7 cellular contexts compared by ENCODE assay signal in genomic region chr3:29335438-29335837, GRCh38. TPM values are rescaled to one million over a fixed set of nuclear protein-coding genes. Genes with fewer than 3 reads are reported as not detected.
DNase-seq lines count a peak whose midpoint lies in the region; FAIRE-seq and TF ChIP-seq lines count a peak whose summit lies in the region.

No MANE protein-coding gene starts in this region.

- DNase-seq in HK-2 (ENCODE audit: unreplicated experiment) (peak; percentile 74), RCC 7860 (ENCODE audit: low spot score) (peak; percentile 94), fibroblast of mammary gland (ENCODE audit: low read depth) (peak; percentile 98), occipital lobe (lab: John Stamatoyannopoulos, UW) (peak; percentile 5), germinal center (ENCODE audit: low spot score) (no peak), T-helper 2 cell (no peak)
- DNase-seq in stimulated activated naive CD4-positive, alpha-beta T cell (lab: John Stamatoyannopoulos, UW): no peak

- peak; percentile 94 for FAIRE-seq in RCC 7860 (lab: Jason Lieb, UNC)

- H3K4me3 ChIP-seq in fibroblast of mammary gland (ENCODE audit: control insufficient read depth, low read depth, low read length): peak overlapping the region; percentile 51

- no peak for TF ChIP-seq CTCF in fibroblast of mammary gland (conservative IDR thresholded peaks at IDR 0.05; ENCODE audit: control insufficient read depth, insufficient read depth, low read depth, low read length)

RNA-seq across cellular contexts. Expression of gene RBMS3, which starts 54.6 kb away (rescaled TPM):
- 19.8 TPM for total RNA-seq in occipital lobe

Comparison
In these comparisons a context has a peak if more than half of its experiments do, and no peak if none do; other contexts are left out.
1. DNase-seq: peak in HK-2 (single experiment), RCC 7860 (single experiment), fibroblast of mammary gland (single experiment) and occipital lobe (single experiment); none in stimulated activated naive CD4-positive, alpha-beta T cell (0 of 6), germinal center (single experiment) and T-helper 2 cell (0 of 5).